14 cellular contexts compared by ENCODE assay signal in genomic region chr16:4386951-4387565, GRCh38. TPM values are rescaled to one million over a fixed set of nuclear protein-coding genes. Genes with fewer than 3 reads are reported as not detected.
DNase-seq lines count a peak whose midpoint lies in the region; ATAC-seq and TF ChIP-seq lines count a peak whose summit lies in the region.
"Had no signal": no experiment of that assay in that cellular context is flagged by ENCODE, and none has a peak within 500 bp of the region (broad histone marks: within the 10 kb centered on the region; RNA-seq: fewer than 3 reads in every experiment).

No MANE protein-coding gene starts in this region.

- TF ChIP-seq POLR2A in uterus (IDR thresholded peaks at IDR 0.05) = no peak

- DNase-seq in activated T-cell treated with anti-CD3 and anti-CD28 coated beads, Interleukin-2, amount 50 U/mL, for 24 hours = no peak
- no peak for DNase-seq in activated T-cell treated with anti-CD3 and anti-CD28 coated beads, Interleukin-2, amount 50 U/mL, for 48 hours
- DNase-seq in endodermal cell = peak; percentile 33
- DNase-seq in mesendoderm = no peak
- no peak for DNase-seq in uterus
- DNase-seq in NCI-H446 treated with DMSO at 0.1 percent for 48 hours (lab: John Stamatoyannopoulos, UW) = no peak
- no peak for DNase-seq in endothelial cell (ENCODE audit: low spot score)
- DNase-seq: activated CD4-positive, alpha-beta T cell treated with anti-CD3 and anti-CD28 coated beads, Interleukin-2, amount 50 U/mL, for 48 hours; NCI-H1436; NCI-H526; retina; T-helper 9 cell had no signal

- no peak for ATAC-seq in HG03457 (IDR thresholded peaks at IDR 0.05; ENCODE audit: unreplicated experiment)

- H3K27me3 ChIP-seq in endodermal cell (ENCODE audit: control insufficient read depth, insufficient read depth, low read length, poor library complexity, severe bottlenecking) (no peaks in the 10 kb centered on the region), mesendoderm (ENCODE audit: insufficient read depth, low read length, poor library complexity) (no peaks in the 10 kb centered on the region), uterus (no peaks in the 10 kb centered on the region)

- H3K36me3 ChIP-seq in endodermal cell (ENCODE audit: control insufficient read depth, insufficient read depth, low read length) (no peaks in the 10 kb centered on the region), mesendoderm (ENCODE audit: control insufficient read depth, insufficient read depth, low read length) (no peaks in the 10 kb centered on the region), uterus (no peaks in the 10 kb centered on the region)

- H3K4ac ChIP-seq in mesendoderm (ENCODE audit: low read depth, low read length) = no peak overlapping the region

- no peak overlapping the region for H4K8ac ChIP-seq in mesendoderm (ENCODE audit: low read depth, low read length)

- H3K9ac ChIP-seq in endodermal cell (ENCODE audit: extremely low read depth, low read length, poor library complexity, severe bottlenecking) (no peak overlapping the region), mesendoderm (ENCODE audit: low read length) (no peak overlapping the region)

- no peaks in the 10 kb centered on the region for H3K79me2 ChIP-seq in mesendoderm (ENCODE audit: control insufficient read depth, insufficient read depth, low read length)

- no peak overlapping the region for H3K18ac ChIP-seq in mesendoderm (ENCODE audit: low read length)

- TF ChIP-seq CTCF in endodermal cell (conservative IDR thresholded peaks at IDR 0.05) = no peak
- TF ChIP-seq CTCF in uterus (IDR thresholded peaks at IDR 0.05) = no peak
- no peak for TF ChIP-seq CTCF in endothelial cell (IDR thresholded peaks at IDR 0.05; ENCODE audit: unreplicated experiment)

- no peak overlapping the region for H4K5ac ChIP-seq in mesendoderm (ENCODE audit: low read length)

- peak overlapping the region; percentile 2 for H3K56ac ChIP-seq in mesendoderm (ENCODE audit: low read length)

- no peak overlapping the region for H3K4me3 Mint-ChIP-seq in activated T-cell treated with anti-CD3 and anti-CD28 coated beads, Interleukin-2, amount 50 U/mL, for 24 hours
- H3K4me3 Mint-ChIP-seq in endodermal cell = no peak overlapping the region
- H3K4me3 Mint-ChIP-seq in endothelial cell (ENCODE audit: unreplicated experiment) = no peak overlapping the region
- H3K4me3 Mint-ChIP-seq: stimulated activated naive CD8-positive, alpha-beta T cell treated with anti-CD3 and anti-CD28 coated beads, Interleukin-15, Interleukin-2, amounts not matched to agents 100 ng/mL and 50 ng/mL, for 24 hours had no signal

- peaks cover 4% of the 10 kb centered on the region for H3K4me1 Mint-ChIP-seq in activated T-cell treated with anti-CD3 and anti-CD28 coated beads, Interleukin-2, amount 50 U/mL, for 24 hours (ENCODE audit: low read depth)
- H3K4me1 Mint-ChIP-seq in endodermal cell = peaks cover 6% of the 10 kb centered on the region
- H3K4me1 Mint-ChIP-seq in endothelial cell (ENCODE audit: unreplicated experiment) = peaks cover 7% of the 10 kb centered on the region

- 71 to 94% methylated on average over 3 to 8 of the region's 10 CpGs for WGBS in endodermal cell (ENCODE audit: insufficient coverage in 1 of 2, insufficient read length in 1 of 2), 2 experiments
- no CpG with 5 or more reads among the region's 10 CpGs for WGBS in mesendoderm (ENCODE audit: extremely low coverage, insufficient coverage, low lambda C conversion rate)

- H3K23ac ChIP-seq in mesendoderm (ENCODE audit: low read length) = no peak overlapping the region

- intact Hi-C loops in uterus (cut with DNase I; ENCODE audit: low total_unique reads) = no loop called here

- no peaks in the 10 kb centered on the region for H3K27me3 Mint-ChIP-seq in activated T-cell treated with anti-CD3 and anti-CD28 coated beads, Interleukin-2, amount 50 U/mL, for 24 hours
- H3K27me3 Mint-ChIP-seq in endodermal cell (ENCODE audit: insufficient read depth) (no peaks in the 10 kb centered on the region), endothelial cell (ENCODE audit: unreplicated experiment) (peaks cover 16% of the 10 kb centered on the region)
- H3K27me3 Mint-ChIP-seq: stimulated activated naive CD8-positive, alpha-beta T cell treated with anti-CD3 and anti-CD28 coated beads, Interleukin-15, Interleukin-2, amounts not matched to agents 100 ng/mL and 50 ng/mL, for 24 hours had no signal

- H3K27ac ChIP-seq in endodermal cell (ENCODE audit: low read depth, low read length) (no peak overlapping the region), mesendoderm (ENCODE audit: low read depth, low read length) (no peak overlapping the region), uterus (peak overlapping the region; percentile 65 to 68)

- H3K9me3 ChIP-seq in endodermal cell (ENCODE audit: control insufficient read depth, low read length) (no peaks in the 10 kb centered on the region), uterus (no peaks in the 10 kb centered on the region)

- H3K4me3 ChIP-seq in endodermal cell (ENCODE audit: low read length) = no peak overlapping the region
- H3K4me3 ChIP-seq in mesendoderm (ENCODE audit: low read length) = no peak overlapping the region
- no peak overlapping the region for H3K4me3 ChIP-seq in uterus

- H3K27ac Mint-ChIP-seq in activated T-cell treated with anti-CD3 and anti-CD28 coated beads, Interleukin-2, amount 50 U/mL, for 24 hours = peak overlapping the region; percentile 44
- no peak overlapping the region for H3K27ac Mint-ChIP-seq in endodermal cell
- no peak overlapping the region for H3K27ac Mint-ChIP-seq in endothelial cell (ENCODE audit: unreplicated experiment)
- H3K27ac Mint-ChIP-seq: stimulated activated naive CD8-positive, alpha-beta T cell treated with anti-CD3 and anti-CD28 coated beads, Interleukin-15, Interleukin-2, amounts not matched to agents 100 ng/mL and 50 ng/mL, for 24 hours had no signal

- no peak overlapping the region for H3K4me2 ChIP-seq in mesendoderm (ENCODE audit: low read length)

- H3K4me1 ChIP-seq in endodermal cell (ENCODE audit: control insufficient read depth, insufficient read depth, low read length) (no peaks in the 10 kb centered on the region), mesendoderm (ENCODE audit: control insufficient read depth, low read depth, low read length) (peaks cover 6% of the 10 kb centered on the region), uterus (peaks cover under 1 to 20% of the 10 kb centered on the region in 2 donors)

- H3K9me3 Mint-ChIP-seq in activated T-cell treated with anti-CD3 and anti-CD28 coated beads, Interleukin-2, amount 50 U/mL, for 24 hours = no peaks in the 10 kb centered on the region
- H3K9me3 Mint-ChIP-seq in endodermal cell (no peaks in the 10 kb centered on the region), endothelial cell (ENCODE audit: unreplicated experiment) (no peaks in the 10 kb centered on the region)
- H3K9me3 Mint-ChIP-seq: stimulated activated naive CD8-positive, alpha-beta T cell treated with anti-CD3 and anti-CD28 coated beads, Interleukin-15, Interleukin-2, amounts not matched to agents 100 ng/mL and 50 ng/mL, for 24 hours had no signal

- H3K79me1 ChIP-seq in mesendoderm (ENCODE audit: low read length) = no peaks in the 10 kb centered on the region

- no peak overlapping the region for H2BK120ac ChIP-seq in mesendoderm (ENCODE audit: low read depth, low read length)

- H2AK5ac ChIP-seq in mesendoderm (ENCODE audit: low read length) = no peak overlapping the region

- peaks cover 81% of the 10 kb centered on the region for H3K36me3 Mint-ChIP-seq in activated T-cell treated with anti-CD3 and anti-CD28 coated beads, Interleukin-2, amount 50 U/mL, for 24 hours (ENCODE audit: low read depth)
- H3K36me3 Mint-ChIP-seq in endodermal cell (ENCODE audit: low read depth) = no peaks in the 10 kb centered on the region
- peaks cover 10% of the 10 kb centered on the region for H3K36me3 Mint-ChIP-seq in endothelial cell (ENCODE audit: low read depth, unreplicated experiment)

- H2BK15ac ChIP-seq in mesendoderm (replicated peaks; ENCODE audit: low read depth) = no peak overlapping the region

- no peak overlapping the region for H2BK5ac ChIP-seq in mesendoderm (ENCODE audit: low read length)

RNA-seq across cellular contexts. Expression of gene VASN, which starts 15.4 kb away (rescaled TPM):
- total RNA-seq in endodermal cell (10 to 100 TPM; 10.4 to 12.1 TPM), uterus (10 to 100 TPM in 3 of 4 donors, 1 to 10 TPM in 1; 3.6 to 49.0 (median 19.9) TPM), endothelial cell (ENCODE audit: unreplicated experiment) (0.67 TPM)
- 11.5 TPM for polyA plus RNA-seq in endodermal cell (2013, experiment 1 of 2)
- 11.6 TPM for polyA plus RNA-seq in endodermal cell (2013, experiment 2 of 2)
- polyA plus RNA-seq in mesendoderm (2013, experiment 1 of 2) = 6.4 TPM
- 6.5 TPM for polyA plus RNA-seq in mesendoderm (2013, experiment 2 of 2)

RNA-seq across cellular contexts. Expression of gene CORO7, which starts 29.3 kb away (rescaled TPM):
- total RNA-seq in endodermal cell (10 to 100 TPM; 32.5 to 37.5 TPM), uterus (10 to 100 TPM; 13.8 to 52.1 (median 30.0) TPM), endothelial cell (ENCODE audit: unreplicated experiment) (103 TPM)
- 17.2 TPM for polyA plus RNA-seq in endodermal cell (2013, experiment 1 of 2)
- polyA plus RNA-seq in endodermal cell (2013, experiment 2 of 2) = 18.4 TPM
- 8.8 TPM for polyA plus RNA-seq in mesendoderm (2013, experiment 1 of 2)
- 9.0 TPM for polyA plus RNA-seq in mesendoderm (2013, experiment 2 of 2)

RNA-seq across cellular contexts. Expression of gene PAM16, which starts 35.9 kb away (rescaled TPM):
- total RNA-seq in endodermal cell (10 to 100 TPM; 57.7 to 66.2 TPM), uterus (100 to 1,000 TPM in 1 of 4 donors, 10 to 100 TPM in 2, 1 to 10 TPM in 1; 8.9 to 438 (median 35.3) TPM), endothelial cell (ENCODE audit: unreplicated experiment) (29.5 TPM)
- 57.2 TPM for polyA plus RNA-seq in endodermal cell (2013, experiment 1 of 2)
- polyA plus RNA-seq in endodermal cell (2013, experiment 2 of 2) = 62.4 TPM
- 140 TPM for polyA plus RNA-seq in mesendoderm (2013, experiment 1 of 2)
- polyA plus RNA-seq in mesendoderm (2013, experiment 2 of 2) = 140 TPM

RNA-seq across cellular contexts. Expression of gene DNAJA3, which starts 38.6 kb away (rescaled TPM):
- total RNA-seq in endodermal cell = 10 to 100 TPM; 37.4 to 38.5 TPM
- polyA plus RNA-seq in endodermal cell (2013, experiment 1 of 2) = 33.2 TPM
- 35.2 TPM for polyA plus RNA-seq in endodermal cell (2013, experiment 2 of 2)
- 53.2 TPM for polyA plus RNA-seq in mesendoderm (2013, experiment 1 of 2)
- 52.7 TPM for polyA plus RNA-seq in mesendoderm (2013, experiment 2 of 2)
- 10 to 100 TPM; 13.8 to 44.9 (median 36.4) TPM for total RNA-seq in uterus
- 32.0 TPM for total RNA-seq in endothelial cell (ENCODE audit: unreplicated experiment)

Comparison
In these comparisons a context has a peak if more than half of its experiments do, and no peak if none do; other contexts are left out.
1. H3K27ac ChIP-seq: peak in uterus (2 of 2); none in endodermal cell (single experiment) and mesendoderm (single experiment).